ENCODE assay signal across 17 cellular contexts in the genomic region with DNA sequence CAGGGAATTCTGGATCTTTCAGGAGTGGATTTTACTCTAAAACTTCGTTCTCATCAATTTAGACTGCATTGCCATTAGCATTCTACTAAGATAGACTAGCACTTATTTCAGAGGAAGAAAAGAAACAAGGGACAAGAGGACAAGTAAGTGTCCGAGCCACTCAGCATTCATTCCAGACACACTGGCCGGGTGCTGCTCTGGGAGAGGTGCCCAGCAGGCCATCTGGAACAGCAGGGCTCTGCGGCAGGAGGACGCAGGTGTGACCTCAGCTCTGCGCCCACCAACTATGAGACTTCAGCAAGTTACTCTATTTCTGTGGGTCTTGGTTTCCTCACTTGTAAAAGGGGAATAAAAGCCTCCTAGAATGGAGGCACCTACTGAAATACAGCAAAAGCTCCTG. TPM values are rescaled to one million over a fixed set of nuclear protein-coding genes. Genes with fewer than 3 reads are reported as not detected.
A peak's percentile ranks its signal among the peaks of the same experiment; 100 is the strongest.
DNase-seq lines count a peak whose midpoint lies in the region; ATAC-seq and TF ChIP-seq lines count a peak whose summit lies in the region.
"Had no signal": no experiment of that assay in that cellular context is flagged by ENCODE, and none has a peak within 500 bp of the region (broad histone marks: within the 10 kb centered on the region; RNA-seq: fewer than 3 reads in every experiment).

No MANE protein-coding gene starts in this region.

- H3K36me3 Mint-ChIP-seq in natural killer cell treated with Interleukin-12 subunit alpha and Interleukin-12 subunit beta and Interleukin-15 and Interleukin-18, amount 100 ng/mL, for 72 hours: no peaks in the 10 kb centered on the region

- intact Hi-C loops in Right ventricle myocardium inferior (cut with DNase I): no loop called here
- intact Hi-C loops in cardiac septum (cut with DNase I): no loop called here
- intact Hi-C loops in PC-9 (cut with micrococcal nuclease; ENCODE audit: unreplicated experiment): no loop called here

- H3K27me3 Mint-ChIP-seq in natural killer cell treated with Interleukin-12 subunit alpha and Interleukin-12 subunit beta and Interleukin-15 and Interleukin-18, amount 100 ng/mL, for 72 hours: no peaks in the 10 kb centered on the region
- H3K27me3 Mint-ChIP-seq: activated CD4-positive, alpha-beta T cell treated with anti-CD3 and anti-CD28 coated beads, Interleukin-2, amount 10 ng/mL, durations not matched to agents 7 days and 5 days had no signal

- H3K4me3 Mint-ChIP-seq in natural killer cell treated with Interleukin-12 subunit alpha and Interleukin-12 subunit beta and Interleukin-15 and Interleukin-18, amount 100 ng/mL, for 72 hours: no peak overlapping the region
- H3K4me3 Mint-ChIP-seq: activated CD4-positive, alpha-beta T cell treated with anti-CD3 and anti-CD28 coated beads, Interleukin-2, amount 10 ng/mL, durations not matched to agents 7 days and 5 days had no signal

- peaks cover 40% of the 10 kb centered on the region for H3K4me1 ChIP-seq in PC-9 (replicated peaks; ENCODE audit: insufficient read depth)

- H4K20me1 ChIP-seq in PC-9 (ENCODE audit: insufficient read depth): peaks cover 63% of the 10 kb centered on the region

- no peaks in the 10 kb centered on the region for H3K9me2 ChIP-seq in PC-9 (ENCODE audit: insufficient read depth)

- CTCF ChIA-PET in PC-9 (lab: Charles Lee): no interaction called here

- no peaks in the 10 kb centered on the region for H3K27me3 ChIP-seq in PC-9 (ENCODE audit: insufficient read depth, low read depth)
- H3K27me3 ChIP-seq: body of pancreas, ovary had no signal

- 0 out of 2 replicates have a peak, but pooled peaks cover 6% of the 10 kb centered on the region for H3K36me3 ChIP-seq in PC-9 (ENCODE audit: low read depth)
- H3K36me3 ChIP-seq: ovary had no signal

- no peaks in the 10 kb centered on the region for H3K9me3 ChIP-seq in PC-9 (ENCODE audit: insufficient read depth, low read depth)
- H3K9me3 ChIP-seq: body of pancreas, HAP-1, ovary had no signal

- no peak overlapping the region for H3K4me2 ChIP-seq in PC-9

- H3F3A ChIP-seq in PC-9 (ENCODE audit: insufficient read depth, low read depth): peaks cover 25% of the 10 kb centered on the region

- H2AFZ ChIP-seq in PC-9: no peak overlapping the region

- H3K27ac ChIP-seq in PC-9: no peak overlapping the region
- H3K27ac ChIP-seq: body of pancreas, ovary had no signal

- ATAC-seq in Right ventricle myocardium inferior: no peak
- no peak for ATAC-seq in natural killer cell treated with Interleukin-12 subunit alpha and Interleukin-12 subunit beta and Interleukin-15 and Interleukin-18, amount 100 ng/mL, for 72 hours
- ATAC-seq in HG03354 (IDR thresholded peaks at IDR 0.05; ENCODE audit: poor library complexity, severe bottlenecking, unreplicated experiment): no peak
- ATAC-seq: body of pancreas had no signal

- peak; percentile 75 for DNase-seq in Right ventricle myocardium inferior (ENCODE audit: missing footprints)
- DNase-seq in cardiac septum (ENCODE audit: low spot score): no peak
- DNase-seq in globus pallidus (ENCODE audit: low spot score): peak; percentile 62
- DNase-seq in natural killer cell treated with Interleukin-12 subunit alpha and Interleukin-12 subunit beta and Interleukin-15 and Interleukin-18, amount 100 ng/mL, for 72 hours (ENCODE audit: low spot score): no peak
- no peak for DNase-seq in SHP77 (lab: John Stamatoyannopoulos, UW)
- DNase-seq in RKO (ENCODE audit: low spot score): no peak
- no peak for DNase-seq in PC-9
- DNase-seq: activated CD4-positive, alpha-beta T cell treated with anti-CD3 and anti-CD28 coated beads, Interleukin-2, amount 10 ng/mL, durations not matched to agents 7 days and 5 days; effector CD8-positive, alpha-beta T cell; MV-4-11; NCI-H748 treated with DMSO at 0.1 percent for 48 hours; ovary had no signal

- H3K4me1 Mint-ChIP-seq in natural killer cell treated with Interleukin-12 subunit alpha and Interleukin-12 subunit beta and Interleukin-15 and Interleukin-18, amount 100 ng/mL, for 72 hours (ENCODE audit: low read depth in 2 of 2): peaks cover 58 to 64% of the 10 kb centered on the region in 2 donors

- no peaks in the 10 kb centered on the region for H3K9me3 Mint-ChIP-seq in natural killer cell treated with Interleukin-12 subunit alpha and Interleukin-12 subunit beta and Interleukin-15 and Interleukin-18, amount 100 ng/mL, for 72 hours
- H3K9me3 Mint-ChIP-seq: activated CD4-positive, alpha-beta T cell treated with anti-CD3 and anti-CD28 coated beads, Interleukin-2, amount 10 ng/mL, durations not matched to agents 7 days and 5 days; activated T-helper 2 cell treated with anti-CD3 and anti-CD28 coated beads, Interferon-gamma antibody, Interleukin-2, Interleukin-4, amounts not matched to agents 10 μg/mL and 5 μg/mL and 100 μg/mL, durations not matched to agents 14 hours and 24 hours and 36 hours had no signal

- TF ChIP-seq CTCF in PC-9 (conservative IDR thresholded peaks at IDR 0.05): no peak

- BruUV-seq in PC-9 (replicated peaks; lab: Mats Ljungman, UMichigan): no TSS peak

- peaks cover 89% of the 10 kb centered on the region for H3K79me2 ChIP-seq in PC-9 (ENCODE audit: low read depth)

- no peak overlapping the region for H3K4me3 ChIP-seq in PC-9
- H3K4me3 ChIP-seq: body of pancreas, HAP-1, ovary had no signal

- POLR2A ChIA-PET in PC-9 (lab: Charles Lee; ENCODE audit: unreplicated experiment): no interaction called here

- H3K27ac Mint-ChIP-seq in natural killer cell treated with Interleukin-12 subunit alpha and Interleukin-12 subunit beta and Interleukin-15 and Interleukin-18, amount 100 ng/mL, for 72 hours: peak overlapping the region; percentile 73 to 75
- H3K27ac Mint-ChIP-seq: activated CD4-positive, alpha-beta T cell treated with anti-CD3 and anti-CD28 coated beads, Interleukin-2, amount 10 ng/mL, durations not matched to agents 7 days and 5 days; activated T-helper 2 cell treated with anti-CD3 and anti-CD28 coated beads, Interferon-gamma antibody, Interleukin-2, Interleukin-4, amounts not matched to agents 10 μg/mL and 5 μg/mL and 100 μg/mL, durations not matched to agents 14 hours and 24 hours and 36 hours had no signal

RNA-seq across cellular contexts. Expression of a gene that starts 4.2 kb away (rescaled TPM):
- total RNA-seq in Right ventricle myocardium inferior: 64.7 TPM
- 48.4 TPM for total RNA-seq in cardiac septum
- total RNA-seq in natural killer cell treated with Interleukin-12 subunit alpha and Interleukin-12 subunit beta and Interleukin-15 and Interleukin-18, amount 100 ng/mL, for 72 hours: 10 to 100 TPM; 66.6 to 78.4 TPM
- 40.9 and 49.0 TPM in 2 replicates for total RNA-seq in PC-9 (2021)

RNA-seq across cellular contexts. Expression of a gene that starts 28.4 kb away (rescaled TPM):
- total RNA-seq in Right ventricle myocardium inferior (not detected), cardiac septum (not detected), PC-9 (2021) (not detected in 2 replicates)
- total RNA-seq in natural killer cell treated with Interleukin-12 subunit alpha and Interleukin-12 subunit beta and Interleukin-15 and Interleukin-18, amount 100 ng/mL, for 72 hours: not detected
- total RNA-seq: activated CD4-positive, alpha-beta T cell treated with anti-CD3 and anti-CD28 coated beads, Interleukin-2, amount 10 ng/mL, durations not matched to agents 7 days and 5 days; activated T-helper 2 cell treated with anti-CD3 and anti-CD28 coated beads, Interferon-gamma antibody, Interleukin-2, Interleukin-4, amounts not matched to agents 10 μg/mL and 5 μg/mL and 100 μg/mL, durations not matched to agents 14 hours and 24 hours and 36 hours; body of pancreas; mesenteric fat pad; ovary had no signal

RNA-seq across cellular contexts. Expression of a gene that starts 28.6 kb away (rescaled TPM):
- total RNA-seq in Right ventricle myocardium inferior (3.3 TPM), cardiac septum (3.1 TPM), PC-9 (2021) (5.0 and 6.7 TPM in 2 replicates)
- total RNA-seq in natural killer cell treated with Interleukin-12 subunit alpha and Interleukin-12 subunit beta and Interleukin-15 and Interleukin-18, amount 100 ng/mL, for 72 hours: 1 to 10 TPM; 3.3 to 7.5 TPM

Comparison
In these comparisons a context has a peak if more than half of its experiments do, and no peak if none do; other contexts are left out.
1. DNase-seq: peak in Right ventricle myocardium inferior (single experiment) and globus pallidus (single experiment); none in cardiac septum (single experiment), natural killer cell treated with Interleukin-12 subunit alpha and Interleukin-12 subunit beta and Interleukin-15 and Interleukin-18, amount 100 ng/mL, for 72 hours (single experiment), SHP77 (0 of 2), RKO (single experiment) and PC-9 (0 of 2).